In genomic region chr14:72610096-72610830, GRCh38 we compare ENCODE assay signal across 13 cellular contexts.
"Had no signal": no experiment of that assay in that cellular context is flagged by ENCODE, and none has a peak within 500 bp of the region (broad histone marks: within the 10 kb centered on the region; RNA-seq: fewer than 3 reads in every experiment).

No MANE protein-coding gene starts in this region.

- H3K27me3 ChIP-seq: foreskin keratinocyte, heart right ventricle, neutrophil had no signal

- H3K4me2 ChIP-seq: smooth muscle cell had no signal

- ATAC-seq: activated naive CD4-positive, alpha-beta T cell treated with anti-CD3 and anti-CD28 coated beads, Interleukin-2, amount 50 U/mL, for 72 hours; foreskin keratinocyte; heart right ventricle; left colon had no signal

- H3K36me3 ChIP-seq: heart right ventricle, neutrophil had no signal

- H3K4me3 Mint-ChIP-seq: naive B cell had no signal

- H3K9me3 Mint-ChIP-seq: activated naive CD4-positive, alpha-beta T cell treated with anti-CD3 and anti-CD28 coated beads, Interleukin-2, amount 50 U/mL, for 72 hours had no signal

- H3K27ac ChIP-seq: foreskin keratinocyte, heart right ventricle, neutrophil, SK-N-MC had no signal

- H3K9me3 ChIP-seq: heart right ventricle, neutrophil had no signal

- H3K4me3 ChIP-seq: heart right ventricle, SK-N-MC, smooth muscle cell had no signal

- H3K27ac Mint-ChIP-seq: activated naive CD4-positive, alpha-beta T cell treated with anti-CD3 and anti-CD28 coated beads, Interleukin-2, amount 50 U/mL, for 72 hours had no signal

- DNase-seq: activated CD4-positive, alpha-beta T cell treated with anti-CD3 and anti-CD28 coated beads, Interleukin-2, amount 50 U/mL, for 1 hour; activated gamma-delta T cell; caudate nucleus; effector CD4-positive, alpha-beta T cell; foreskin keratinocyte; heart right ventricle; left colon; naive B cell; posterior cingulate gyrus had no signal

- H3K36me3 Mint-ChIP-seq: activated naive CD4-positive, alpha-beta T cell treated with anti-CD3 and anti-CD28 coated beads, Interleukin-2, amount 50 U/mL, for 72 hours; naive B cell had no signal
